1 cellular context compared by ENCODE assay signal in genomic region chr17:65404761-65405160, GRCh38.
TF ChIP-seq lines count a peak whose summit lies in the region.

No MANE protein-coding gene starts in this region.

TF ChIP-seq in HEK293, 187 proteins besides CTCF, POLR2A, EP300 and RAD21:
- no peak for TF ChIP-seq ATF2 (tag by site-specific recombination; IDR thresholded peaks at IDR 0.05; ENCODE audit: low read depth)
- TF ChIP-seq ZNF768 (tag by site-specific recombination; IDR thresholded peaks at IDR 0.05) = peak; percentile 68; the same call in 1 of the 2 replicates
- no peak for TF ChIP-seq ZSCAN18 (tag by site-specific recombination; IDR thresholded peaks at IDR 0.05)
